ENCODE assay signal across 9 cellular contexts in genomic region chr12:39372929-39373328, GRCh38.
A peak's percentile ranks its signal among the peaks of the same experiment; 100 is the strongest.
DNase-seq lines count a peak whose midpoint lies in the region; ATAC-seq and TF ChIP-seq lines count a peak whose summit lies in the region.
"Had no signal": no experiment of that assay in that cellular context is flagged by ENCODE, and none has a peak within 500 bp of the region (broad histone marks: within the 10 kb centered on the region; RNA-seq: fewer than 3 reads in every experiment).

No MANE protein-coding gene starts in this region.

- peaks cover 0 to 13% of the 10 kb centered on the region in 2 experiments for H3K36me3 ChIP-seq in SK-N-SH (replicated peaks in 1 of 2; ENCODE audit: control insufficient read depth in 1 of 2, insufficient read depth in 2 of 2, low read length in 1 of 2)
- no peaks in the 10 kb centered on the region for H3K36me3 ChIP-seq in tibial nerve

- no peak overlapping the region; a peak in 1 of 4 replicates for H3K27ac ChIP-seq in SK-N-SH (ENCODE audit: low read depth in 2 of 2, low read length in 1 of 2)
- H3K27ac ChIP-seq in tibial nerve, result no peak overlapping the region
- H3K27ac ChIP-seq: heart left ventricle had no signal

- H3K9ac ChIP-seq in SK-N-SH, result no peak overlapping the region

- TF ChIP-seq POLR2A in tibial nerve (IDR thresholded peaks at IDR 0.05), result no peak

- no peak overlapping the region for H2AFZ ChIP-seq in SK-N-SH (ENCODE audit: low read depth)

- peak; percentile 0 for DNase-seq in stimulated activated CD8-positive, alpha-beta memory T cell treated with anti-CD3 and anti-CD28 coated beads, Interleukin-15, amount 100 ng/mL, for 1 hour (ENCODE audit: low read depth)
- DNase-seq in stimulated activated CD8-positive, alpha-beta memory T cell treated with anti-CD3 and anti-CD28 coated beads, Interleukin-4, amount 100 ng/mL, for 48 hours, result no peak
- DNase-seq in SIG-M5 treated with dmso at 0.1 percent for 504 hours (lab: John Stamatoyannopoulos, UW; ENCODE audit: unreplicated experiment) (peak; percentile 77), SK-N-SH (no peak), T-helper 9 cell (no peak), NCI-H2171 treated with DMSO at 0.1 percent for 48 hours (lab: John Stamatoyannopoulos, UW) (no peak), tibial nerve (ENCODE audit: low spot score in 2 of 2) (no peak)
- DNase-seq: heart left ventricle had no signal

- no peaks in the 10 kb centered on the region for H3K27me3 ChIP-seq in SK-N-SH (ENCODE audit: insufficient read depth)
- H3K27me3 ChIP-seq in tibial nerve, result no peaks in the 10 kb centered on the region
- H3K27me3 ChIP-seq: heart left ventricle had no signal

- TF ChIP-seq EP300 in SK-N-SH (IDR thresholded peaks at IDR 0.05; ENCODE audit: borderline replicate concordance in 1 of 2, low read depth in 1 of 2, low read length in 1 of 2) (no peak), tibial nerve (IDR thresholded peaks at IDR 0.05) (no peak)

- POLR2A ChIA-PET in SK-N-SH (lab: Yijun Ruan, JAX), result no interaction called here

- H3K4me1 ChIP-seq in SK-N-SH (ENCODE audit: control insufficient read depth in 1 of 2, insufficient read depth in 2 of 2, low read depth in 1 of 2, low read length in 1 of 2) (no peaks in the 10 kb centered on the region; a peak in 1 of 4 replicates), tibial nerve (no peaks in the 10 kb centered on the region)

- TF ChIP-seq RAD21 in SK-N-SH (IDR thresholded peaks at IDR 0.05; ENCODE audit: low read length), result no peak

- H3K9me3 ChIP-seq in SK-N-SH, result no peaks in the 10 kb centered on the region
- no peaks in the 10 kb centered on the region for H3K9me3 ChIP-seq in tibial nerve
- H3K9me3 ChIP-seq: heart left ventricle had no signal

- H3K9me2 ChIP-seq in SK-N-SH, result no peaks in the 10 kb centered on the region

- CTCF ChIA-PET in SK-N-SH (lab: Yijun Ruan, JAX), result interaction anchor here (1.4 kb wide), 1 partner anchor 54 kb away, joined by 4 read pairs; no protein-coding TSS in a partner anchor

- H3K4me3 ChIP-seq in SK-N-SH (ENCODE audit: low read depth in 2 of 2, low read length in 1 of 2) (no peak overlapping the region), tibial nerve (no peak overlapping the region)
- H3K4me3 ChIP-seq: heart left ventricle had no signal

- no peak overlapping the region for H3K4me2 ChIP-seq in SK-N-SH

- no peaks in the 10 kb centered on the region for H3K79me2 ChIP-seq in SK-N-SH (ENCODE audit: insufficient read depth)

- peak; percentile 89 for ATAC-seq in HG03039 (IDR thresholded peaks at IDR 0.05; ENCODE audit: unreplicated experiment)

- TF ChIP-seq CTCF in SK-N-SH (IDR thresholded peaks at IDR 0.05) (no peak), tibial nerve (IDR thresholded peaks at IDR 0.05) (no peak)

- no peaks in the 10 kb centered on the region for H3F3A ChIP-seq in SK-N-SH (replicated peaks; ENCODE audit: insufficient read depth)

- no peaks in the 10 kb centered on the region for H4K20me1 ChIP-seq in SK-N-SH (ENCODE audit: insufficient read depth)

- 89% methylated on average over 2 of the region's 2 CpGs for WGBS in SK-N-SH (ENCODE audit: low lambda C conversion rate)
- 74% methylated on average over 2 of the region's 2 CpGs for WGBS in tibial nerve, 2 donors

TF ChIP-seq in SK-N-SH, 30 proteins besides CTCF, POLR2A, EP300 and RAD21:
- TF ChIP-seq ELF1 (IDR thresholded peaks at IDR 0.05) (no peak), NFIC (IDR thresholded peaks at IDR 0.05; ENCODE audit: borderline replicate concordance) (no peak)

Comparison
In these comparisons a context has a peak if more than half of its experiments do, and no peak if none do; other contexts are left out.
1. DNase-seq: peak in stimulated activated CD8-positive, alpha-beta memory T cell treated with anti-CD3 and anti-CD28 coated beads, Interleukin-15, amount 100 ng/mL, for 1 hour (single experiment) and SIG-M5 treated with dmso at 0.1 percent for 504 hours (single experiment); none in stimulated activated CD8-positive, alpha-beta memory T cell treated with anti-CD3 and anti-CD28 coated beads, Interleukin-4, amount 100 ng/mL, for 48 hours (single experiment), SK-N-SH (single experiment), T-helper 9 cell (single experiment), NCI-H2171 treated with DMSO at 0.1 percent for 48 hours (single experiment) and tibial nerve (0 of 2).